ENCODE assay signal across 11 cellular contexts in the genomic region with DNA sequence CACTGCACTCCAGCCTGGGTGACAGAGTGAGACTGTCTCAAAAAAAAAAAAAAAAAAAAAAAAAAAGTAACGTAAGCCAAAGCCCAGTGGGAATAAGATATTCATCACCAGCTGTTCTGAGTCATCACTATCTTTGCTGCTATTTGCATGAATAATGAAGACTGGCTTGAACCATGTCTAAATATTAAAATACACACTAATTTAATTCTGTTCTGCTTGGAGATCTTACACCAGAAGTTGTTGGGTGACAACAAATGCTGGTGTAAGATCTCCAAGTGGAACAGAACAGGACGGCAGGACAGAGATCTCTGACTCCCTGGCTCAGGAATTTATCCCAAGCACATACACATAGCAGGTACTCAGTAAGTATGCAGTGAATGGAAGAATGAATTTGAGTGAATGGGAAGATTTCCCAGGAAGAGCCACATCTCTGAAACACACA. TPM values are rescaled to one million over a fixed set of nuclear protein-coding genes. Genes with fewer than 3 reads are reported as not detected.
A peak's percentile ranks its signal among the peaks of the same experiment; 100 is the strongest.
DNase-seq lines count a peak whose midpoint lies in the region; ATAC-seq and TF ChIP-seq lines count a peak whose summit lies in the region.
"Had no signal": no experiment of that assay in that cellular context is flagged by ENCODE, and none has a peak within 500 bp of the region (broad histone marks: within the 10 kb centered on the region; RNA-seq: fewer than 3 reads in every experiment).

No MANE protein-coding gene starts in this region.

- H4K8ac ChIP-seq in IMR-90 (ENCODE audit: low read depth in 2 of 2, low read length in 2 of 2): no peak overlapping the region

- BruUV-seq in IMR-90 (replicated peaks; lab: Mats Ljungman, UMichigan): no TSS peak

- no peaks in the 10 kb centered on the region for H3K4me1 Mint-ChIP-seq in activated B cell treated with CpG ODN at 0.5 μM for 24 hours
- no peaks in the 10 kb centered on the region for H3K4me1 Mint-ChIP-seq in activated T-cell treated with anti-CD3 and anti-CD28 coated beads, Interleukin-2, amount 50 U/mL, for 4 hours (ENCODE audit: low read depth)
- H3K4me1 Mint-ChIP-seq: activated CD4-positive, alpha-beta T cell treated with anti-CD3 and anti-CD28 coated beads for 36 hours; CD4-positive, alpha-beta memory T cell had no signal

- H3K9ac ChIP-seq in IMR-90 (ENCODE audit: low read depth, low read length): no peak overlapping the region

- intact Hi-C loops in IMR-90 (cut with micrococcal nuclease): no loop called here
- intact Hi-C loops in activated B cell treated with CpG ODN at 0.5 μM for 24 hours (cut with micrococcal nuclease): no loop called here
- intact Hi-C loops in ovary (cut with DNase I): loop anchor here in 1 of 4 donors (2.0 kb wide), 1 partner anchor 55 kb away; no protein-coding TSS in a partner anchor
- intact Hi-C loops in left ventricle myocardium superior (cut with micrococcal nuclease): no loop called here

- no peak overlapping the region for H2AK9ac ChIP-seq in IMR-90 (replicated peaks; ENCODE audit: low read depth, low read length, poor library complexity)

- H3K23ac ChIP-seq in IMR-90 (ENCODE audit: low read depth, low read length): no peak overlapping the region

- in situ Hi-C loops in IMR-90 (cut with MboI; ENCODE audit: low sequenced_read_pairs): no loop called here

- H2BK120ac ChIP-seq in IMR-90 (ENCODE audit: low read depth, low read length): no peak overlapping the region

- H3K79me1 ChIP-seq in IMR-90 (ENCODE audit: low read depth in 1 of 2, low read length in 2 of 2): no peaks in the 10 kb centered on the region

- H4K5ac ChIP-seq in IMR-90 (ENCODE audit: low read depth, low read length): no peak overlapping the region

- no peak overlapping the region for H2BK15ac ChIP-seq in IMR-90 (ENCODE audit: low read depth, low read length)

- no peak overlapping the region for H3K56ac ChIP-seq in IMR-90 (ENCODE audit: extremely low read depth, insufficient read depth, low read length)

- CTCF ChIA-PET in IMR-90 (lab: Yijun Ruan, JAX): interaction anchor here (0.5 to 0.7 kb wide), 2 partner anchors 368 to 1647 kb away, joined by 4 to 6 read pairs; no protein-coding TSS in a partner anchor
- CTCF ChIA-PET in activated B cell treated with CpG ODN at 0.5 μM for 24 hours (lab: Charles Lee): no interaction called here

- TF ChIP-seq EP300 in ovary (IDR thresholded peaks at IDR 0.05): no peak

- TF ChIP-seq POLR2A in IMR-90 (IDR thresholded peaks at IDR 0.05; ENCODE audit: low read depth, low read length): no peak
- TF ChIP-seq POLR2A in ovary (IDR thresholded peaks at IDR 0.05): no peak

- POLR2A ChIA-PET in IMR-90 (lab: Charles Lee; ENCODE audit: unreplicated experiment) (no interaction called here), activated B cell treated with CpG ODN at 0.5 μM for 24 hours (lab: Charles Lee) (interaction anchor here (0.5 to 0.6 kb wide), 3 partner anchors 88 to 1094 kb away, joined by 3 to 5 read pairs (median 3); no protein-coding TSS in a partner anchor)

- H3K27ac Mint-ChIP-seq in activated B cell treated with CpG ODN at 0.5 μM for 24 hours: no peak overlapping the region
- H3K27ac Mint-ChIP-seq: activated CD4-positive, alpha-beta T cell treated with anti-CD3 and anti-CD28 coated beads for 36 hours; CD4-positive, alpha-beta memory T cell had no signal

- ATAC-seq in IMR-90 (ENCODE audit: low read depth) (peak; percentile 83), activated B cell treated with CpG ODN at 0.5 μM for 24 hours (ENCODE audit: low read depth) (peak; percentile 82), HG03442 (IDR thresholded peaks at IDR 0.05; ENCODE audit: unreplicated experiment) (no peak), left ventricle myocardium superior (no peak)
- no peak for ATAC-seq in activated T-cell treated with anti-CD3 and anti-CD28 coated beads, Interleukin-2, amount 50 U/mL, for 4 hours

- no peak overlapping the region for H3K14ac ChIP-seq in IMR-90 (replicated peaks; ENCODE audit: low read depth, low read length)

- DNase-seq in AG10803 (ENCODE audit: low read depth) (peak; percentile 79), IMR-90 (peak; percentile 60), activated B cell treated with CpG ODN at 0.5 μM for 24 hours (no peak), hepatic stellate cell (ENCODE audit: low spot score) (peak; percentile 81), ovary (no peak), left ventricle myocardium superior (no peak)
- no peak for DNase-seq in activated T-cell treated with anti-CD3 and anti-CD28 coated beads, Interleukin-2, amount 50 U/mL, for 4 hours
- DNase-seq: CD4-positive, alpha-beta memory T cell; cortex of kidney had no signal

- no peak overlapping the region for H2AFZ ChIP-seq in IMR-90 (replicated peaks; ENCODE audit: low read length, poor library complexity)

- no peak overlapping the region for H2BK20ac ChIP-seq in IMR-90 (ENCODE audit: low read depth, low read length)

- H3K4ac ChIP-seq in IMR-90 (ENCODE audit: low read depth, low read length): no peak overlapping the region

- no peak overlapping the region for H3K27ac ChIP-seq in IMR-90 (ENCODE audit: insufficient read depth, low read length)
- no peak overlapping the region for H3K27ac ChIP-seq in ovary

- H3K4me1 ChIP-seq in IMR-90 (ENCODE audit: control insufficient read depth, insufficient read depth, low read length) (no peaks in the 10 kb centered on the region), ovary (ENCODE audit: insufficient read depth) (no peaks in the 10 kb centered on the region)

- H3K4me3 ChIP-seq in AG10803 (ENCODE audit: low read length): no peak overlapping the region
- H3K4me3 ChIP-seq in IMR-90 (ENCODE audit: insufficient read depth, low read depth, low read length): no peak overlapping the region
- H3K4me3 ChIP-seq in ovary: no peak overlapping the region

- no peaks in the 10 kb centered on the region for H4K20me1 ChIP-seq in IMR-90 (ENCODE audit: insufficient read depth, low read length)

- no peak overlapping the region for H4K91ac ChIP-seq in IMR-90 (ENCODE audit: insufficient read depth, low read depth, low read length)

- no peaks in the 10 kb centered on the region for H3K9me3 Mint-ChIP-seq in activated B cell treated with CpG ODN at 0.5 μM for 24 hours
- H3K9me3 Mint-ChIP-seq in activated T-cell treated with anti-CD3 and anti-CD28 coated beads, Interleukin-2, amount 50 U/mL, for 4 hours: no peaks in the 10 kb centered on the region

- dilution Hi-C loops in IMR-90 (cut with HindIII; ENCODE audit: low sequenced_read_pairs, unreplicated experiment): no loop called here

- peaks cover 2% of the 10 kb centered on the region for H3K27me3 Mint-ChIP-seq in activated B cell treated with CpG ODN at 0.5 μM for 24 hours
- peaks cover 7% of the 10 kb centered on the region for H3K27me3 Mint-ChIP-seq in activated T-cell treated with anti-CD3 and anti-CD28 coated beads, Interleukin-2, amount 50 U/mL, for 4 hours (ENCODE audit: low read depth)
- H3K27me3 Mint-ChIP-seq: activated CD4-positive, alpha-beta T cell treated with anti-CD3 and anti-CD28 coated beads for 36 hours had no signal

- no peak overlapping the region for H3K18ac ChIP-seq in IMR-90 (ENCODE audit: low read depth, low read length)

- TF ChIP-seq CTCF in AG10803 (conservative IDR thresholded peaks at IDR 0.05; ENCODE audit: low read length) (no peak), IMR-90 (conservative IDR thresholded peaks at IDR 0.05; ENCODE audit: low read depth, low read length) (no peak), activated B cell treated with CpG ODN at 0.5 μM for 24 hours (IDR thresholded peaks at IDR 0.05) (no peak), ovary (IDR thresholded peaks at IDR 0.05) (no peak)

- H3K4me2 ChIP-seq in IMR-90 (ENCODE audit: low read depth, low read length): no peak overlapping the region

- no peak overlapping the region for H2BK5ac ChIP-seq in IMR-90 (ENCODE audit: low read depth, low read length, poor library complexity, severe bottlenecking)

- no peak for TF ChIP-seq RAD21 in IMR-90 (IDR thresholded peaks at IDR 0.05; ENCODE audit: low read length)

- no peaks in the 10 kb centered on the region for H3K9me3 ChIP-seq in IMR-90 (ENCODE audit: control insufficient read depth, insufficient read depth, low read length)
- H3K9me3 ChIP-seq in ovary: no peaks in the 10 kb centered on the region

- peaks cover 16% of the 10 kb centered on the region for H3K27me3 ChIP-seq in IMR-90 (ENCODE audit: control insufficient read depth, insufficient read depth, low read length)
- H3K27me3 ChIP-seq in ovary: no peaks in the 10 kb centered on the region

- H3K4me3 Mint-ChIP-seq in activated B cell treated with CpG ODN at 0.5 μM for 24 hours: no peak overlapping the region
- H3K4me3 Mint-ChIP-seq in activated T-cell treated with anti-CD3 and anti-CD28 coated beads, Interleukin-2, amount 50 U/mL, for 4 hours: no peak overlapping the region
- H3K4me3 Mint-ChIP-seq: activated CD4-positive, alpha-beta T cell treated with anti-CD3 and anti-CD28 coated beads for 36 hours; CD4-positive, alpha-beta memory T cell had no signal

- H3K36me3 ChIP-seq in IMR-90 (ENCODE audit: control insufficient read depth, insufficient read depth, low read length) (no peaks in the 10 kb centered on the region), ovary (no peaks in the 10 kb centered on the region)

- no peaks in the 10 kb centered on the region for H3K36me3 Mint-ChIP-seq in activated B cell treated with CpG ODN at 0.5 μM for 24 hours (ENCODE audit: low read depth)
- H3K36me3 Mint-ChIP-seq in activated T-cell treated with anti-CD3 and anti-CD28 coated beads, Interleukin-2, amount 50 U/mL, for 4 hours (ENCODE audit: insufficient read depth): no peaks in the 10 kb centered on the region
- H3K36me3 Mint-ChIP-seq: CD4-positive, alpha-beta memory T cell had no signal

- H3K9me1 ChIP-seq in IMR-90 (ENCODE audit: insufficient read depth, low read length): 0 out of 2 replicates have a peak, but pooled peaks cover 3% of the 10 kb centered on the region

- no CpG with 5 or more reads among the region's 2 CpGs for WGBS in IMR-90 (ENCODE audit: extremely low coverage in 2 of 2, insufficient read length in 1 of 2), 2 experiments
- 9 to 23% (median 22%) methylated on average over 2 of the region's 2 CpGs for WGBS in ovary, 3 donors

- no peak overlapping the region for H2AK5ac ChIP-seq in IMR-90 (ENCODE audit: low read depth, low read length)

TF ChIP-seq in IMR-90, 13 proteins besides CTCF, POLR2A, EP300 and RAD21 (continues in another document):
- TF ChIP-seq CEBPB (IDR thresholded peaks at IDR 0.05; ENCODE audit: low read depth, low read length) (no peak), CHD1 (IDR thresholded peaks at IDR 0.05; ENCODE audit: low read depth, low read length) (no peak)

RNA-seq across cellular contexts. Expression of gene DNAH17, which starts 19.6 kb away (rescaled TPM):
- not detected in 2 replicates for total RNA-seq in IMR-90 (2012; rRNA removed)
- polyA plus RNA-seq in IMR-90 (2012; rRNA removed): not detected in 2 replicates
- not detected in 2 replicates for polyA plus RNA-seq in IMR-90 (2012; cell fraction: cytosol; rRNA removed)
- polyA plus RNA-seq in IMR-90 (2012; cell fraction: nucleus; rRNA removed; ENCODE audit: low replicate concordance): not detected in 2 replicates
- 0.13 and 0.29 TPM in 2 replicates for total RNA-seq in activated B cell treated with CpG ODN at 0.5 μM for 24 hours
- under 1 TPM; 0.05 to 0.08 (median 0.05) TPM for total RNA-seq in activated T-cell treated with anti-CD3 and anti-CD28 coated beads, Interleukin-2, amount 50 U/mL, for 4 hours
- under 1 TPM in 1 of 7 donors, not detected in 6; 0.12 TPM for total RNA-seq in ovary
- under 1 TPM; 0.07 to 0.25 TPM for polyA plus RNA-seq in ovary
- total RNA-seq in left ventricle myocardium superior: not detected

Comparison
In these comparisons a context has a peak if more than half of its experiments do, and no peak if none do; other contexts are left out.
1. DNase-seq: peak in AG10803 (single experiment), IMR-90 (single experiment) and hepatic stellate cell (single experiment); none in activated B cell treated with CpG ODN at 0.5 μM for 24 hours (single experiment), activated T-cell treated with anti-CD3 and anti-CD28 coated beads, Interleukin-2, amount 50 U/mL, for 4 hours (single experiment), ovary (0 of 5) and left ventricle myocardium superior (single experiment).
2. ATAC-seq: peak in IMR-90 (single experiment) and activated B cell treated with CpG ODN at 0.5 μM for 24 hours (single experiment); none in activated T-cell treated with anti-CD3 and anti-CD28 coated beads, Interleukin-2, amount 50 U/mL, for 4 hours (0 of 2), HG03442 (single experiment) and left ventricle myocardium superior (single experiment).